In the genomic region with DNA sequence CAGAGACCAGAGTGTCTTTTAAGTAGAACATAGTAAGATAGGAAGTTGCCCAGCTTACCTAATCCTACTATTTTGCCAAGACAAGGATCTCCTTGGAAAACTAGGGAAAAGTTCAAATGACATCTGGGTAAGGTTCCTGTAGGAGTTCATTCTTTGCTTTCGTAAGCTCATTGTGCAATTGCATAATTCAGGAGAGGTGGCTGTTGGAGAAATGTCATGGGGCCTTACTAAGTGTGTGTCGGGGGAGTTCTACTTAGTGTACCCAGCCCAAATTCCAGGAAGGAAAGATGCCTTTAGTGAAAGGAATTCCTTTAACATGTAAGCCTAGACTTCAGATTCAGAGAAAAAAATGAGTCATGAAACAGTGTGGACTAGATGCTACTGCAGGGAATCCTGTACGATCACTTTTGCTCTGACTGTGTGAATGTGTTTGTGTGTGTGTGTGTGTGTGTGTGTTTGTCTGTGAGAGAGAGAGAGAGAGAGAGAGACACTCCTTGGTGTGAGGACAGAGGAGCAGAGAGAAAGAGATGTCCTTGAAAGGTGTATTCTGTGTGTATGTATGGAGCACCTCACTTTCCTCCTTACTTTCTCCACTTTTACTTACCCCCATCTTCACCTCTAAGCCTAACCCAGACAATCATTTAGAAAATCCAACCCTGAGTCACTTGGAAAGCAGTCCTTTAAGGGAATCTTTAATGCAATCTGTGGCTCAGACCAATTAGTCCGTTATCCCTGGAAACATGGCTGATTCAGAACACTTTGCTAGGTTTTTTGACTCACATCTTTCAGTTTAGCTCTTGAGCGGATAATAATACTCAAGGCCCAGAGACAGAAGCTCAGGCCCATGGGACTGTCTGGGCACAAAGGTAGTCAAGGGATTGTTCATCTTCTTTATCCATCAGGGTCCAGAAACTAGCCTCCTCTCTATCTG, we compare ENCODE assay signal across 10 cellular contexts.
DNase-seq lines count a peak whose midpoint lies in the region; TF ChIP-seq lines count a peak whose summit lies in the region.
"Had no signal": no experiment of that assay in that cellular context is flagged by ENCODE, and none has a peak within 500 bp of the region (broad histone marks: within the 10 kb centered on the region; RNA-seq: fewer than 3 reads in every experiment).

No MANE protein-coding gene starts in this region.

- peak overlapping the region; percentile 52; the same call in 1 of the 2 replicates for H2AFZ ChIP-seq in PC-9

- H3K9me3 ChIP-seq in PC-9 (ENCODE audit: insufficient read depth, low read depth) = 0 out of 2 replicates have a peak, but pooled peaks cover 3% of the 10 kb centered on the region

- H3K4me3 ChIP-seq in PC-9 (peak overlapping the region; percentile 7; the same call in 1 of the 2 replicates), fibroblast of mammary gland (ENCODE audit: control insufficient read depth, low read depth, low read length) (no peak overlapping the region)

- no peaks in the 10 kb centered on the region for H3K36me3 ChIP-seq in PC-9 (ENCODE audit: low read depth)

- no peaks in the 10 kb centered on the region for H3K79me2 ChIP-seq in PC-9 (ENCODE audit: low read depth)

- BruUV-seq in PC-9 (replicated peaks; lab: Mats Ljungman, UMichigan) = no TSS peak

- peaks cover 26% of the 10 kb centered on the region for H3K4me1 ChIP-seq in PC-9 (replicated peaks; ENCODE audit: insufficient read depth)

- H3K27me3 ChIP-seq in PC-9 (ENCODE audit: insufficient read depth, low read depth) = no peaks in the 10 kb centered on the region

- CTCF ChIA-PET in PC-9 (lab: Charles Lee) = no interaction called here

- H3K9me2 ChIP-seq in PC-9 (ENCODE audit: insufficient read depth) = no peaks in the 10 kb centered on the region

- H3K4me2 ChIP-seq in PC-9 = peak overlapping the region; percentile 63

- H3F3A ChIP-seq in PC-9 (ENCODE audit: insufficient read depth, low read depth) = peaks cover 17% of the 10 kb centered on the region; the same call in 1 of the 2 replicates

- H3K27ac ChIP-seq in PC-9 = peak overlapping the region; percentile 38

- DNase-seq in GM03348 (ENCODE audit: low spot score) (peak; percentile 56), PC-9 (peak in 1 of 2 experiments; percentile 78), fibroblast of mammary gland (ENCODE audit: low read depth) (peak; percentile 95), retina (peak; percentile 13), NCI-H1417 treated with DMSO at 0.1 percent for 48 hours (lab: John Stamatoyannopoulos, UW) (no peak), NCI-H345 treated with DMSO at 0.1 percent for 48 hours (lab: John Stamatoyannopoulos, UW; ENCODE audit: unreplicated experiment) (no peak), NCI-H146 (lab: John Stamatoyannopoulos, UW) (no peak), SHP77 (lab: John Stamatoyannopoulos, UW) (no peak)
- DNase-seq: activated gamma-delta T cell treated with Interleukin-2 at 50 U/mL for 16 hours, MM.1S had no signal

- intact Hi-C loops in PC-9 (cut with micrococcal nuclease; ENCODE audit: unreplicated experiment) = loop anchor here (10.0 kb wide), 1 partner anchor 313 kb away; a partner anchor contains a TSS

- POLR2A ChIA-PET in PC-9 (lab: Charles Lee; ENCODE audit: unreplicated experiment) = interaction anchor here (0.5 to 0.6 kb wide), 2 partner anchors 113 to 155 kb away, joined by 3 to 4 read pairs; no protein-coding TSS in a partner anchor

- H4K20me1 ChIP-seq in PC-9 (ENCODE audit: insufficient read depth) = no peaks in the 10 kb centered on the region

- TF ChIP-seq CTCF in PC-9 (conservative IDR thresholded peaks at IDR 0.05) = no peak
- TF ChIP-seq CTCF in fibroblast of mammary gland (conservative IDR thresholded peaks at IDR 0.05; ENCODE audit: control insufficient read depth, insufficient read depth, low read depth, low read length) = no peak

Comparison
In these comparisons a context has a peak if more than half of its experiments do, and no peak if none do; other contexts are left out.
1. DNase-seq: peak in GM03348 (single experiment), fibroblast of mammary gland (single experiment) and retina (single experiment); none in NCI-H1417 treated with DMSO at 0.1 percent for 48 hours (single experiment), NCI-H345 treated with DMSO at 0.1 percent for 48 hours (single experiment), NCI-H146 (single experiment) and SHP77 (0 of 2).